ENCODE assay signal across 13 cellular contexts in the genomic region with DNA sequence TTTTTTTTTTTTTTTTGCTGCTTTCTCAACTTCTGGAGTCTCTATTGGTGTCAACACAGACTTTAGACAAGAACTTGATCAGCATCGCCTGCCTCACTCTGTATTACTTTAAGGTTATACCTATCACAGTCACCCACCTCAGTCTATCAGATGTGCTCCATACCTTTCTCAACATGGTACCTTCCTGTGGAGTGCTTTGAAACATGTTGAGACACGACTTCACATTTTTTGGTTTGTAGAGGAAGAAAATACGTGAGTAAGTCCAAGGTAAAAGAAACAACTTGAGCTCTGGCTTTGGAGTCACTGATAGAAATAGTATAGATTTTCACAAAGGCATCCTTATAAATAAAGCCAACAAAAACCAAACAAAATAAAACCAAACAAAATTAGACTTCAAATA.
DNase-seq lines count a peak whose midpoint lies in the region; ATAC-seq and TF ChIP-seq lines count a peak whose summit lies in the region.
"Had no signal": no experiment of that assay in that cellular context is flagged by ENCODE, and none has a peak within 500 bp of the region (broad histone marks: within the 10 kb centered on the region; RNA-seq: fewer than 3 reads in every experiment).

No MANE protein-coding gene starts in this region.

- TF ChIP-seq CTCF in heart right ventricle (IDR thresholded peaks at IDR 0.05) (no peak), right atrium auricular region (IDR thresholded peaks at IDR 0.05) (no peak), RWPE2 (IDR thresholded peaks at IDR 0.05; ENCODE audit: poor library complexity, severe bottlenecking) (no peak), epithelial cell of esophagus (IDR thresholded peaks at IDR 0.05; ENCODE audit: insufficient read depth, low read depth, low read length, missing control alignments) (no peak)

- H3K9me3 ChIP-seq in heart right ventricle (no peaks in the 10 kb centered on the region), right atrium auricular region (no peaks in the 10 kb centered on the region), RWPE2 (ENCODE audit: severe bottlenecking) (no peaks in the 10 kb centered on the region)

- DNase-seq in heart right ventricle (no peak), right atrium auricular region (ENCODE audit: low spot score) (no peak), RWPE2 (ENCODE audit: low spot score) (no peak), epithelial cell of esophagus (ENCODE audit: low read depth) (peak; percentile 73), inferior parietal cortex (ENCODE audit: extremely low spot score) (no peak)
- DNase-seq in effector CD8-positive, alpha-beta T cell (lab: John Stamatoyannopoulos, UW): no peak
- DNase-seq: Calu3; CD8-positive, alpha-beta T cell; DND-41; GOT3 had no signal

- ATAC-seq in heart right ventricle (no peak), RWPE2 (ENCODE audit: low read depth) (0 out of 3 replicates have a peak, but pooled peaks have one; percentile 29)
- ATAC-seq: CD8-positive, alpha-beta T cell; HCT116 had no signal

- H3K36me3 ChIP-seq in heart right ventricle (no peaks in the 10 kb centered on the region), right atrium auricular region (no peaks in the 10 kb centered on the region), RWPE2 (ENCODE audit: low read depth) (no peaks in the 10 kb centered on the region)
- H3K36me3 ChIP-seq: BLaER1 treated with 17β-estradiol and CSF1 and Interleukin-3, amounts not matched to agents 10 nM and 100 nM had no signal

- intact Hi-C loops in heart right ventricle (cut with DNase I): no loop called here

- H3K27me3 ChIP-seq in heart right ventricle: no peaks in the 10 kb centered on the region
- no peaks in the 10 kb centered on the region for H3K27me3 ChIP-seq in right atrium auricular region
- no peaks in the 10 kb centered on the region for H3K27me3 ChIP-seq in RWPE2 (ENCODE audit: insufficient read depth, poor library complexity, severe bottlenecking)
- H3K27me3 ChIP-seq: BLaER1 treated with 17β-estradiol and CSF1 and Interleukin-3, amounts not matched to agents 10 nM and 100 nM had no signal

- WGBS in heart right ventricle, 2 donors: 90 to 96% methylated on average over 3 of the region's 3 CpGs

- no peak overlapping the region for H3K4me3 ChIP-seq in heart right ventricle
- H3K4me3 ChIP-seq in right atrium auricular region: no peak overlapping the region
- H3K4me3 ChIP-seq in RWPE2 (ENCODE audit: severe bottlenecking): no peak overlapping the region
- H3K4me3 ChIP-seq in epithelial cell of esophagus (ENCODE audit: low read length): no peak overlapping the region
- H3K4me3 ChIP-seq: BLaER1 treated with 17β-estradiol and CSF1 and Interleukin-3, amounts not matched to agents 10 nM and 100 nM had no signal

- peaks cover 0 to 29% (median 7%) of the 10 kb centered on the region in 9 donors for H3K4me1 ChIP-seq in heart right ventricle
- H3K4me1 ChIP-seq in right atrium auricular region: peaks cover 0 to 12% of the 10 kb centered on the region in 2 donors
- H3K4me1 ChIP-seq in RWPE2 (ENCODE audit: insufficient read depth, poor library complexity, severe bottlenecking): peaks cover 3% of the 10 kb centered on the region

- peak overlapping the region in 6 of 10 donors; percentile 13 to 84 (median 69) for H3K27ac ChIP-seq in heart right ventricle
- H3K27ac ChIP-seq in right atrium auricular region: peak overlapping the region in 1 of 2 donors; percentile 76
- H3K27ac ChIP-seq in RWPE2 (ENCODE audit: poor library complexity, severe bottlenecking): no peak overlapping the region
- H3K27ac ChIP-seq: BLaER1 treated with 17β-estradiol and CSF1 and Interleukin-3, amounts not matched to agents 10 nM and 100 nM; HL-60 had no signal
